ENCODE assay signal across 11 cellular contexts in the genomic region with DNA sequence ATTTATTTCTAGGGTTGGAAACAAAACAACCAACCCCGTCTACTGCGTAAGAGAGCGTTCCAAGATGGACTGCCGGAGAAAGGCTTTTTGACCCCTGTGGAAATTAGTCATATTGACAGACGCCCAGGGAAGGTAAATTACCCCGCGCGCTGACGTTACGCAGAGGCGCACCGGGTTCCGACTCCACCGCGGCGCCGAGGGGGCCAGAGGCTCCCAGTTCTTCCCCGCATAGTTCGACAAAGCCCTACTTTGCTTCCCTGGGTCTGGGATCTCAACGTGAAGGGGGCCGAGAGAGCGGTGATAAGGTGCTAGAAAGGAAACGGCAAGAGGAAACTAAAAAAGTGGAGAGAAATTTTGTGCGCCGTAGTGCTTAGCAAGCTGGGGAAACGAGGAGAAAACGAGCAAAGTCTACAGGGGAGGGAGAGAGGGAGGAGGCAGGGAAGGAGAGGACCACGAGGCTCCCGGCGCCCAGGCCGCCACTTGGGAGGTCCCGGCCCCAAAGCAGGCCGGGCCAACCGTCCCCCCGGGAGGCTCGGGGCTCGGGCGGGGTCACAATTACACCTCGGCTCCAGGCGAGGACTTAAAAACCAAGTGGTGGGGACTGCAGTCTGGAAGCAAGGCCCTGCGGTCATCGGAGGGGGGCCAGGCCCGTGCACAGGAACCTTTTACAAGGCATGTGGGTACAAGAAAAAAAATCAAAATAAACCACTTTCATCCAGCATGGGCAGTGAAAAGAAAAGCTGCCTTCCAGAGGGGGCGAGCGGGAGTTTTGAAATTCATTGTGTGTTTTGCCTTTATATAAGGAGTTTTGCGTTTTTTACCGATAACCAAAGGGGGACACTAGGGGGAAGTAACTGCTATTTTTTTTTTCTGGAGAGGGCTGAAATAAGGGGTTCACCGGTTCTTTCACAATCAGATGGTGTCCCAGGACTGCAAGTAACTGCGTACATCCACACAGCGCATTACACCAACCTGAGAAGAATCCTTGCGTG. TPM values are rescaled to one million over a fixed set of nuclear protein-coding genes. Genes with fewer than 3 reads are reported as not detected.
A peak's percentile ranks its signal among the peaks of the same experiment; 100 is the strongest.
DNase-seq lines count a peak whose midpoint lies in the region; ATAC-seq and TF ChIP-seq lines count a peak whose summit lies in the region.
"Had no signal": no experiment of that assay in that cellular context is flagged by ENCODE, and none has a peak within 500 bp of the region (broad histone marks: within the 10 kb centered on the region; RNA-seq: fewer than 3 reads in every experiment).

No MANE protein-coding gene starts in this region.

- no peak for TF ChIP-seq POLR2A in vagina (IDR thresholded peaks at IDR 0.05)

- peaks cover 4% of the 10 kb centered on the region for H3K27me3 ChIP-seq in vagina

- H3K36me3 Mint-ChIP-seq in activated naive CD8-positive, alpha-beta T cell: peaks cover 2% of the 10 kb centered on the region
- H3K36me3 Mint-ChIP-seq in activated naive CD8-positive, alpha-beta T cell treated with anti-CD3 and anti-CD28 coated beads, Interleukin-2, amount 50 U/mL, for 24 hours (ENCODE audit: low read depth): peaks cover 4% of the 10 kb centered on the region
- H3K36me3 Mint-ChIP-seq in glutamatergic neuron (ENCODE audit: unreplicated experiment) (peaks cover 7% of the 10 kb centered on the region), naive B cell (peaks cover 17 to 50% of the 10 kb centered on the region in 2 donors)

- H3K27ac Mint-ChIP-seq in activated naive CD8-positive, alpha-beta T cell: peak overlapping the region; percentile 11
- H3K27ac Mint-ChIP-seq in activated naive CD8-positive, alpha-beta T cell treated with anti-CD3 and anti-CD28 coated beads, Interleukin-2, amount 50 U/mL, for 24 hours: no peak overlapping the region
- H3K27ac Mint-ChIP-seq in glutamatergic neuron (ENCODE audit: unreplicated experiment) (no peak overlapping the region), naive B cell (peak overlapping the region in 4 of 6 donors; percentile 57 to 93 (median 70))

- no peak for ATAC-seq in activated naive CD8-positive, alpha-beta T cell treated with anti-CD3 and anti-CD28 coated beads, Interleukin-2, amount 50 U/mL, for 24 hours
- no peak for ATAC-seq in naive B cell (ENCODE audit: low read depth in 2 of 2)

- DNase-seq in activated naive CD8-positive, alpha-beta T cell treated with anti-CD3 and anti-CD28 coated beads, Interleukin-2, amount 50 U/mL, for 24 hours: no peak
- DNase-seq in glutamatergic neuron: no peak
- DNase-seq in naive B cell: no peak
- DNase-seq in vagina (ENCODE audit: extremely low spot score in 2 of 2): no peak
- no peak for DNase-seq in activated effector memory CD4-positive, alpha-beta T cell treated with Interleukin-2 at 50 U/mL for 16 hours
- no peak for DNase-seq in glomerular visceral epithelial cell (ENCODE audit: extremely low spot score)
- no peak for DNase-seq in UCSD-AML1 (lab: John Stamatoyannopoulos, UW; ENCODE audit: unreplicated experiment)
- DNase-seq: NCI-H524; stimulated activated CD4-positive, alpha-beta T cell treated with anti-CD3 and anti-CD28 coated beads, Interleukin-1b, Interleukin-23, amount 100 ng/mL, for 48 hours had no signal

- intact Hi-C loops in vagina (cut with DNase I): no loop called here

- no peaks in the 10 kb centered on the region for H3K36me3 ChIP-seq in vagina

- no peak for TF ChIP-seq CTCF in glutamatergic neuron (IDR thresholded peaks at IDR 0.05; ENCODE audit: partially characterized antibody, unreplicated experiment)
- TF ChIP-seq CTCF in vagina (IDR thresholded peaks at IDR 0.05): no peak

- peaks cover 14% of the 10 kb centered on the region for H3K4me1 Mint-ChIP-seq in activated naive CD8-positive, alpha-beta T cell (ENCODE audit: low read depth)
- peaks cover 7% of the 10 kb centered on the region for H3K4me1 Mint-ChIP-seq in activated naive CD8-positive, alpha-beta T cell treated with anti-CD3 and anti-CD28 coated beads, Interleukin-2, amount 50 U/mL, for 24 hours
- H3K4me1 Mint-ChIP-seq in glutamatergic neuron (ENCODE audit: low read depth, unreplicated experiment) (peaks cover 34% of the 10 kb centered on the region), naive B cell (peaks cover 5 to 18% (median 12%) of the 10 kb centered on the region in 3 donors)

- peaks cover 67% of the 10 kb centered on the region for H3K27me3 Mint-ChIP-seq in activated naive CD8-positive, alpha-beta T cell
- peaks cover 91% of the 10 kb centered on the region for H3K27me3 Mint-ChIP-seq in activated naive CD8-positive, alpha-beta T cell treated with anti-CD3 and anti-CD28 coated beads, Interleukin-2, amount 50 U/mL, for 24 hours
- H3K27me3 Mint-ChIP-seq in glutamatergic neuron (ENCODE audit: unreplicated experiment): peaks cover 29% of the 10 kb centered on the region
- peaks cover 81 to 95% (median 84%) of the 10 kb centered on the region in 3 donors for H3K27me3 Mint-ChIP-seq in naive B cell

- H3K4me3 Mint-ChIP-seq in activated naive CD8-positive, alpha-beta T cell: no peak overlapping the region
- H3K4me3 Mint-ChIP-seq in activated naive CD8-positive, alpha-beta T cell treated with anti-CD3 and anti-CD28 coated beads, Interleukin-2, amount 50 U/mL, for 24 hours: no peak overlapping the region
- H3K4me3 Mint-ChIP-seq in glutamatergic neuron (ENCODE audit: unreplicated experiment) (peak overlapping the region; percentile 80), naive B cell (peak overlapping the region in 5 of 8 donors; percentile 2 to 72 (median 22))

- no peak overlapping the region for H3K4me3 ChIP-seq in vagina
- H3K4me3 ChIP-seq: SK-N-MC had no signal

- peaks cover 36% of the 10 kb centered on the region for H3K4me1 ChIP-seq in vagina

- H3K9me3 ChIP-seq in vagina: no peaks in the 10 kb centered on the region

- peak overlapping the region; percentile 2 for H3K27ac ChIP-seq in vagina
- H3K27ac ChIP-seq: SK-N-MC had no signal

- H3K9me3 Mint-ChIP-seq in activated naive CD8-positive, alpha-beta T cell (ENCODE audit: low read depth): peaks cover 11% of the 10 kb centered on the region
- H3K9me3 Mint-ChIP-seq in activated naive CD8-positive, alpha-beta T cell treated with anti-CD3 and anti-CD28 coated beads, Interleukin-2, amount 50 U/mL, for 24 hours: peaks cover 10% of the 10 kb centered on the region
- H3K9me3 Mint-ChIP-seq in glutamatergic neuron (ENCODE audit: unreplicated experiment) (peaks cover 16% of the 10 kb centered on the region), naive B cell (peaks cover 8 to 66% (median 27%) of the 10 kb centered on the region in 7 donors)

RNA-seq across cellular contexts. Expression of a gene that starts 13.1 kb away (rescaled TPM):
- total RNA-seq in glutamatergic neuron (ENCODE audit: unreplicated experiment) (not detected), vagina (26.0 TPM)
- polyA plus RNA-seq in naive B cell (ENCODE audit: low read depth in 6 of 6): not detected

Comparison
In these comparisons a context has a peak if more than half of its experiments do, and no peak if none do; other contexts are left out.
1. H3K27ac Mint-ChIP-seq: peak in activated naive CD8-positive, alpha-beta T cell (single experiment) and naive B cell (4 of 6); none in activated naive CD8-positive, alpha-beta T cell treated with anti-CD3 and anti-CD28 coated beads, Interleukin-2, amount 50 U/mL, for 24 hours (single experiment) and glutamatergic neuron (single experiment).
2. H3K4me3 Mint-ChIP-seq: peak in glutamatergic neuron (single experiment) and naive B cell (5 of 8); none in activated naive CD8-positive, alpha-beta T cell (single experiment) and activated naive CD8-positive, alpha-beta T cell treated with anti-CD3 and anti-CD28 coated beads, Interleukin-2, amount 50 U/mL, for 24 hours (single experiment).
3. RNA of a gene that starts 13.1 kb away (total RNA-seq): 26.0 TPM in vagina (single experiment); not detected in glutamatergic neuron (single experiment); every median in the first group is over 10 times any median in the second.